In the genomic region with DNA sequence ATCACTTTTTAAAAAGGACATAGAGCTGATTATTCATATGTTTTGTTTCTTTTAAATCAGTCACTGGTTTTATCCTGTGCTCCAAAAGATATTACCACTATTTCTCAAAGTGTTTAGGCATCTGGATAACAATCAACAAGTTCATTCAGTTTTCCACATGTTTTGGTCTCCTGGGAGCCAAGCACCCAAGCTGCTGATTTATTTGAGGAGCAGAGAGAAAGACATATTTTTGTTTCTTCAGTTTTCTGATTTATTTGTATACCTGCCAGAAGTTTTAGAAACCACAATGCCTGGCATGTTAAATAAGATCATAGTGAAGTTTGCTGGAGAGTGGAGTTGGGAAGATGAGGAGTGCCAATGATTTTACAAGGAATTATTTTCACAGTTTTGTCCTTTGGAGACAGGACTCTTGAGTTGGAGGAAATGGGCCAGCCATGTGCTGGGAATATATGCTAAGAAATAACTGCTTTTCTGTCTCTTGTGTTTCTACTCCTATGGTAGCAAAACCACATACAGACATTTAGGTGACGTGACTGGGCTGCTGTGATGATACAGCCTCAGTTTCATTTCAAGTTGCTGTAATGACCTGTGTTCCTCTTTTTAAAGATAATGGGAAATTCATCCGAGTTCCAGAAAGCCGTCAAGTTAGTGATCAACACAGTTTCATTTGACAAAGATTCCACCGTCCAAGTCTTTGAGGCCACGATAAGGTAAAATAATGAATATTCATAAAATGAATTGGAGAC, we compare ENCODE assay signal across 1 cellular context.
A peak's percentile ranks its signal among the peaks of the same experiment; 100 is the strongest.
TF ChIP-seq lines count a peak whose summit lies in the region.

No MANE protein-coding gene starts in this region.

TF ChIP-seq in K562, 482 proteins besides CTCF, POLR2A, EP300 and RAD21 (continued from another document):
- TF ChIP-seq MBD1 (CRISPR knock-in tag; IDR thresholded peaks at IDR 0.05) (0 out of 2 replicates have a peak, but pooled peaks have one; percentile 7), SRF (CRISPR knock-in tag; IDR thresholded peaks at IDR 0.05) (0 out of 4 replicates have a peak, but pooled peaks of 1 of the 2 experiments have one; percentile 4), SIN3B (IDR thresholded peaks at IDR 0.05; ENCODE audit: low read depth) (no peak), TEAD4 (IDR thresholded peaks at IDR 0.05; ENCODE audit: low read length) (no peak), TEAD4 (CRISPR knock-in tag; IDR thresholded peaks at IDR 0.05; ENCODE audit: borderline replicate concordance) (no peak), CXXC5 (CRISPR knock-in tag; IDR thresholded peaks at IDR 0.05) (peak; percentile 23; the same call in 1 of the 2 replicates), SPI1 (IDR thresholded peaks at IDR 0.05; ENCODE audit: borderline replicate concordance, low read depth, low read length) (peak; percentile 69; the same call in 1 of the 2 replicates)
- TF ChIP-seq, protein P1, sequence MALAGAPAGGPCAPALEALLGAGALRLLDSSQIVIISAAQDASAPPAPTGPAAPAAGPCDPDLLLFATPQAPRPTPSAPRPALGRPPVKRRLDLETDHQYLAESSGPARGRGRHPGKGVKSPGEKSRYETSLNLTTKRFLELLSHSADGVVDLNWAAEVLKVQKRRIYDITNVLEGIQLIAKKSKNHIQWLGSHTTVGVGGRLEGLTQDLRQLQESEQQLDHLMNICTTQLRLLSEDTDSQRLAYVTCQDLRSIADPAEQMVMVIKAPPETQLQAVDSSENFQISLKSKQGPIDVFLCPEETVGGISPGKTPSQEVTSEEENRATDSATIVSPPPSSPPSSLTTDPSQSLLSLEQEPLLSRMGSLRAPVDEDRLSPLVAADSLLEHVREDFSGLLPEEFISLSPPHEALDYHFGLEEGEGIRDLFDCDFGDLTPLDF (CRISPR knock-in tag; IDR thresholded peaks at IDR 0.05), result 0 out of 2 replicates have a peak, but pooled peaks have one; percentile 33
- TF ChIP-seq, protein P2, sequence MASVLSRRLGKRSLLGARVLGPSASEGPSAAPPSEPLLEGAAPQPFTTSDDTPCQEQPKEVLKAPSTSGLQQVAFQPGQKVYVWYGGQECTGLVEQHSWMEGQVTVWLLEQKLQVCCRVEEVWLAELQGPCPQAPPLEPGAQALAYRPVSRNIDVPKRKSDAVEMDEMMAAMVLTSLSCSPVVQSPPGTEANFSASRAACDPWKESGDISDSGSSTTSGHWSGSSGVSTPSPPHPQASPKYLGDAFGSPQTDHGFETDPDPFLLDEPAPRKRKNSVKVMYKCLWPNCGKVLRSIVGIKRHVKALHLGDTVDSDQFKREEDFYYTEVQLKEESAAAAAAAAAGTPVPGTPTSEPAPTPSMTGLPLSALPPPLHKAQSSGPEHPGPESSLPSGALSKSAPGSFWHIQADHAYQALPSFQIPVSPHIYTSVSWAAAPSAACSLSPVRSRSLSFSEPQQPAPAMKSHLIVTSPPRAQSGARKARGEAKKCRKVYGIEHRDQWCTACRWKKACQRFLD (CRISPR knock-in tag; IDR thresholded peaks at IDR 0.05), result peak; percentile 39; the same call in 1 of the 2 replicates
- TF ChIP-seq, protein P3, sequence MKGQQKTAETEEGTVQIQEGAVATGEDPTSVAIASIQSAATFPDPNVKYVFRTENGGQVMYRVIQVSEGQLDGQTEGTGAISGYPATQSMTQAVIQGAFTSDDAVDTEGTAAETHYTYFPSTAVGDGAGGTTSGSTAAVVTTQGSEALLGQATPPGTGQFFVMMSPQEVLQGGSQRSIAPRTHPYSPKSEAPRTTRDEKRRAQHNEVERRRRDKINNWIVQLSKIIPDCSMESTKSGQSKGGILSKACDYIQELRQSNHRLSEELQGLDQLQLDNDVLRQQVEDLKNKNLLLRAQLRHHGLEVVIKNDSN (CRISPR knock-in tag; IDR thresholded peaks at IDR 0.05), result no peak
TF ChIP-seq in K562: peak in this region for 6.
